8 cellular contexts compared by ENCODE assay signal in the genomic region with DNA sequence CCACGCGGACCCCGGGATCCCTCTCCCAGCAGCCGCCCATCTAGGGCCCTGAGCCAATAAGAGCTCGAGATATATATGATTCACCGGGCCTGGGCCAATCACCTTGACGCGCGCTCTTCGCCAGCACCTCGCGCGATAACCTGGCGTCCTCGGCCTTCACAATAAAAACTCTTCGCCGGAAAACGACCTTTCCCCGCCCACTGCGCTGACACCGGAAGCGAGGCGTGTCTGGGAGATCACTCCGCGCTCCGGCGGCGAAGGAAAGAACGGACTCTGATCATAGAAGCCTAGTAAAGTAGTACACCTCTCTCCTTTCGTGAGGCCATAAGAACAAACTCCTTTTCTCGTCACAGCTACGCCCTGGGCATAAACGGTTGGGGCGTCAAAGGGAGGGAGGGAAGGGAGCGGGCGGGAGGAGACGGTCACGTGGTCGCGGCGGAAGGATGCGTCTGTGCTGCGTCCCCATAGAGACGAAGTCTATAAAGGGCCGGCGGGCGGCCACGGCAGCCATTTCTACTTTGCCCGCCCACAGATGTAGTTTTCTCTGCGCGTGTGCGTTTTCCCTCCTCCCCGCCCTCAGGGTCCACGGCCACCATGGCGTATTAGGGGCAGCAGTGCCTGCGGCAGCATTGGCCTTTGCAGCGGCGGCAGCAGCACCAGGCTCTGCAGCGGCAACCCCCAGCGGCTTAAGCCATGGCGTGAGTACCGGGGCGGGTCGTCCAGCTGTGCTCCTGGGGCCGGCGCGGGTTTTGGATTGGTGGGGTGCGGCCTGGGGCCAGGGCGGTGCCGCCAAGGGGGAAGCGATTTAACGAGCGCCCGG. TPM values are rescaled to one million over a fixed set of nuclear protein-coding genes. Genes with fewer than 3 reads are reported as not detected.
DNase-seq lines count a peak whose midpoint lies in the region; ATAC-seq lines count a peak whose summit lies in the region.

A gene with protein sequence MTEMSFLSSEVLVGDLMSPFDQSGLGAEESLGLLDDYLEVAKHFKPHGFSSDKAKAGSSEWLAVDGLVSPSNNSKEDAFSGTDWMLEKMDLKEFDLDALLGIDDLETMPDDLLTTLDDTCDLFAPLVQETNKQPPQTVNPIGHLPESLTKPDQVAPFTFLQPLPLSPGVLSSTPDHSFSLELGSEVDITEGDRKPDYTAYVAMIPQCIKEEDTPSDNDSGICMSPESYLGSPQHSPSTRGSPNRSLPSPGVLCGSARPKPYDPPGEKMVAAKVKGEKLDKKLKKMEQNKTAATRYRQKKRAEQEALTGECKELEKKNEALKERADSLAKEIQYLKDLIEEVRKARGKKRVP (plus strand): TSS at position 509 of the 820 bp plus-strand sequence. CDS start 884 bp downstream, outside the sequence.

- ATAC-seq in GM19372 (IDR thresholded peaks at IDR 0.05; ENCODE audit: low read depth, unreplicated experiment): peak; percentile 59
- ATAC-seq in HG03558 (IDR thresholded peaks at IDR 0.05; ENCODE audit: extremely low read depth, unreplicated experiment): peak; percentile 57
- ATAC-seq in left lobe of liver: peak; percentile 84

- DNase-seq in C1 segment of cervical spinal cord (lab: John Stamatoyannopoulos, UW): peak; percentile 75 to 99 (median 95)
- DNase-seq in NCI-H748 treated with DMSO at 0.1 percent for 48 hours (lab: John Stamatoyannopoulos, UW): peak; percentile 93
- peak; percentile 93 to 96 for DNase-seq in activated CD4-positive, alpha-beta T cell treated with anti-CD3 and anti-CD28 coated beads, Interleukin-2, amount 50 U/mL, for 24 hours (ENCODE audit: low read depth in 1 of 2, low spot score in 1 of 2)
- DNase-seq in dedifferentiated amniotic fluid mesenchymal stem cell (ENCODE audit: extremely low spot score): peak; percentile 99
- peak; percentile 97 for DNase-seq in left lobe of liver (ENCODE audit: low spot score)
- peak; percentile 95 for DNase-seq in stimulated activated CD4-positive, alpha-beta T cell treated with anti-CD3 and anti-CD28 coated beads, Interleukin-2, amount 100 ng/mL, for 4 hours (ENCODE audit: low read depth)

RNA-seq across cellular contexts. Expression of the gene that starts here (rescaled TPM):
- 134 TPM for total RNA-seq in left lobe of liver

Comparison
In these comparisons a context has a peak if more than half of its experiments do, and no peak if none do; other contexts are left out.
1. Peak in every context shown above with its lines: DNase-seq and ATAC-seq.